Comparison of ENCODE assay signal across 8 cellular contexts in the genomic region with DNA sequence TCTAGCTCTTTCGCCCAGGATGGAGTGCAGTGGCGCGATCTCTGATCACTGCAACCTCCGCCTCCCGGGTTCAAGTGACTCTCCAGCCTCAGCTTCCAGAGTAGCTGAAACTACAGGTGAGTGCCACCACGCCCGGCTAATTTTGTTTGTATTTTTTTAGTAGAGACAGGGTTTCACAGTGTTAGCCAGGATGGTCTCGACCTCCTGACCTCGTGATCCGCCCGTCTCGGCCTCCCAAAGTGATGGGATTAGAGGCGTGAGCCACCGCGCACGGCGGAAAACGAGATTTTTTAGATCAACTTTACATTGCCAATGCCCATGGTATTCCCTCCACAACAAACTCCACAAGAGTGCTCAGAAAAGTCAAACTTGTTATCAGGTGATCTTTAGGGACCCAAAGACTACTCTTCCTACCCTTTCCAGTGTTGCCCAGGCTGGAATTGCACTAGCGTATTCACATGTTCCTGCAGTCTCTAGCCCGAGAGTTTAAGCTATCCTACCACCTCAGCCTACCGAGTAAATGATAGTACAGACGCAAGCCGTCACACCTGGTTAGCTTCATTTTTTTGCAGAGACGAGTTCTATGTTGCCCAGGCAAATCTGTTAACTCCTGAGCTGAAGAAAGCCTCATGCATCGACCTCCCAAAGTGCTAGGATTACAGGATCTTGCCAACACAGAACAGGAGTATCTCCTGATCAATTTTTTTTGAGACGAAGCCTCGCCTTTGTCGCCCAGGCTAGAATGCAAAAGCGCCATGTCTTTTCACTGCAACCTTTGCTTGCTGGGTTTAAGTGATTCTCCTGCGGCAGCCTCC.
A peak's percentile ranks its signal among the peaks of the same experiment; 100 is the strongest.
DNase-seq lines count a peak whose midpoint lies in the region; ATAC-seq and TF ChIP-seq lines count a peak whose summit lies in the region.

No MANE protein-coding gene starts in this region.

- H2AFZ ChIP-seq in OCI-LY1 (ENCODE audit: low read length) = no peak overlapping the region

- TF ChIP-seq CTCF in cardiac muscle cell (IDR thresholded peaks at IDR 0.05; ENCODE audit: low read depth, low read length) (no peak), OCI-LY1 (IDR thresholded peaks at IDR 0.05; ENCODE audit: low read length) (no peak), endodermal cell (conservative IDR thresholded peaks at IDR 0.05) (no peak), neutrophil (IDR thresholded peaks at IDR 0.05) (no peak), GM20000 (IDR thresholded peaks at IDR 0.05; ENCODE audit: extremely low read depth, missing control alignments) (no peak)

- H3K79me2 ChIP-seq in OCI-LY1 (ENCODE audit: insufficient read depth, low read length) = 0 out of 2 replicates have a peak, but pooled peaks cover 9% of the 10 kb centered on the region

- H3K9ac ChIP-seq in OCI-LY1 (ENCODE audit: low read length) = peak overlapping the region; percentile 80
- peak overlapping the region; percentile 85 for H3K9ac ChIP-seq in endodermal cell (ENCODE audit: extremely low read depth, low read length, poor library complexity, severe bottlenecking)

- H3K9me3 ChIP-seq in cardiac muscle cell (ENCODE audit: low read depth) = no peaks in the 10 kb centered on the region
- H3K9me3 ChIP-seq in OCI-LY1 (ENCODE audit: low read length) = no peaks in the 10 kb centered on the region
- H3K9me3 ChIP-seq in endodermal cell (ENCODE audit: control insufficient read depth, low read length) = no peaks in the 10 kb centered on the region
- H3K9me3 ChIP-seq in neutrophil = peaks cover 13% of the 10 kb centered on the region

- H3K4me3 Mint-ChIP-seq in endodermal cell = no peak overlapping the region

- no peaks in the 10 kb centered on the region for H3K27me3 ChIP-seq in cardiac muscle cell
- H3K27me3 ChIP-seq in OCI-LY1 (ENCODE audit: insufficient read depth, low read length) = no peaks in the 10 kb centered on the region
- no peaks in the 10 kb centered on the region for H3K27me3 ChIP-seq in endodermal cell (ENCODE audit: control insufficient read depth, insufficient read depth, low read length, poor library complexity, severe bottlenecking)
- no peaks in the 10 kb centered on the region for H3K27me3 ChIP-seq in neutrophil

- DNase-seq in cardiac muscle cell (ENCODE audit: low read depth in 1 of 2, low spot score in 1 of 2) (peak; percentile 26 to 37), left ventricle myocardium superior (no peak), endodermal cell (peak; percentile 76), GM20000 (ENCODE audit: low spot score) (no peak), AG08395 (ENCODE audit: low spot score) (no peak)

- intact Hi-C loops in left ventricle myocardium superior (cut with micrococcal nuclease) = no loop called here

- peaks cover 15% of the 10 kb centered on the region for H3K4me1 Mint-ChIP-seq in endodermal cell

- H3K27ac Mint-ChIP-seq in endodermal cell = no peak overlapping the region

- peak overlapping the region; percentile 47 for H3K4me3 ChIP-seq in cardiac muscle cell
- peak overlapping the region; percentile 69 for H3K4me3 ChIP-seq in OCI-LY1 (ENCODE audit: low read depth, low read length, poor library complexity, severe bottlenecking)
- peak overlapping the region; percentile 88 for H3K4me3 ChIP-seq in endodermal cell (ENCODE audit: low read length)
- peak overlapping the region; percentile 68 to 71 for H3K4me3 ChIP-seq in neutrophil (ENCODE audit: low read depth in 1 of 2, low read length in 1 of 2)

- H3K36me3 ChIP-seq in cardiac muscle cell (no peaks in the 10 kb centered on the region), OCI-LY1 (ENCODE audit: insufficient read depth, low read length) (no peaks in the 10 kb centered on the region), endodermal cell (ENCODE audit: control insufficient read depth, insufficient read depth, low read length) (no peaks in the 10 kb centered on the region), neutrophil (no peaks in the 10 kb centered on the region)

- no peak for ATAC-seq in left ventricle myocardium superior
- no peak for ATAC-seq in GM18861 (IDR thresholded peaks at IDR 0.05; ENCODE audit: unreplicated experiment)

- no peaks in the 10 kb centered on the region for H3K36me3 Mint-ChIP-seq in endodermal cell (ENCODE audit: low read depth)

- peaks cover 14% of the 10 kb centered on the region for H3F3A ChIP-seq in OCI-LY1 (ENCODE audit: insufficient read depth, low read length)

- no peaks in the 10 kb centered on the region for H3K27me3 Mint-ChIP-seq in endodermal cell (ENCODE audit: insufficient read depth)

- H3K4me2 ChIP-seq in OCI-LY1 (ENCODE audit: low read length) = peak overlapping the region; percentile 91

- WGBS in endodermal cell (ENCODE audit: insufficient coverage in 1 of 2, insufficient read length in 1 of 2), 2 experiments = 16 to 39% methylated on average over 24 to 30 of the region's 30 CpGs

- H3K4me1 ChIP-seq in cardiac muscle cell (ENCODE audit: low read depth) (peaks cover 3% of the 10 kb centered on the region), OCI-LY1 (ENCODE audit: insufficient read depth, low read length, severe bottlenecking) (peaks cover 47% of the 10 kb centered on the region), endodermal cell (ENCODE audit: control insufficient read depth, insufficient read depth, low read length) (no peaks in the 10 kb centered on the region), neutrophil (ENCODE audit: control insufficient read depth in 1 of 2, insufficient read depth in 1 of 2, low read depth in 1 of 2, low read length in 1 of 2) (peaks cover 31 to 32% of the 10 kb centered on the region in 2 experiments)

- H4K20me1 ChIP-seq in OCI-LY1 (ENCODE audit: insufficient read depth, low read length) = no peaks in the 10 kb centered on the region

- H3K27ac ChIP-seq in cardiac muscle cell = peak overlapping the region; percentile 97
- peak overlapping the region; percentile 98 for H3K27ac ChIP-seq in OCI-LY1 (ENCODE audit: low read depth, low read length, poor library complexity, severe bottlenecking)
- H3K27ac ChIP-seq in endodermal cell (ENCODE audit: low read depth, low read length) = peak overlapping the region; percentile 97
- peak overlapping the region; percentile 81 for H3K27ac ChIP-seq in neutrophil

- no peaks in the 10 kb centered on the region for H3K9me2 ChIP-seq in OCI-LY1 (ENCODE audit: low read depth, low read length)

- H3K9me3 Mint-ChIP-seq in endodermal cell = no peaks in the 10 kb centered on the region

Comparison
In these comparisons a context has a peak if more than half of its experiments do, and no peak if none do; other contexts are left out.
1. DNase-seq: peak in cardiac muscle cell (2 of 2) and endodermal cell (single experiment); none in left ventricle myocardium superior (single experiment), GM20000 (single experiment) and AG08395 (single experiment).
2. Peak in every context shown above with its lines, with median percentiles within 50 percentile points of each other: H3K27ac ChIP-seq and H3K4me3 ChIP-seq.